8 cellular contexts compared by ENCODE assay signal in the genomic region with DNA sequence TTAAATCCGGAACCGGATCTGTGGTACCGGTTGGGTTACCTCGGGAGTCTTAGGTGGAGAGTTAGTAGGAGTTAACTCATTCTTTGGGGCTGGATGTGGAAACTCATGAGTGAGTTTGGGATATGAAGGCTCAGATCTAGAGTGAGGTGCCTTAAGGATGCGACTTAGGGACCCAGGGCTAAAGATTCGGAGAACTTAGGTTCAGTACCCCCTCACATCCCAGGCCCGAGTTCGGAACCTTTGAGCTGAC. TPM values are rescaled to one million over a fixed set of nuclear protein-coding genes. Genes with fewer than 3 reads are reported as not detected.
DNase-seq lines count a peak whose midpoint lies in the region; ATAC-seq and TF ChIP-seq lines count a peak whose summit lies in the region.

No MANE protein-coding gene starts in this region.

- H3K36me3 ChIP-seq in Loucy (ENCODE audit: insufficient read depth, low read length) = no peaks in the 10 kb centered on the region
- no peaks in the 10 kb centered on the region for H3K36me3 ChIP-seq in naive thymus-derived CD4-positive, alpha-beta T cell (ENCODE audit: control insufficient read depth in 2 of 3, insufficient read depth in 3 of 3, low read length in 3 of 3)

- H3K4me2 ChIP-seq in Loucy (ENCODE audit: low read depth, low read length, poor library complexity, severe bottlenecking) = peak overlapping the region; percentile 100

- peak overlapping the region; percentile 100 for H3K9ac ChIP-seq in Loucy (ENCODE audit: low read depth, low read length, poor library complexity, severe bottlenecking)

- peak overlapping the region; percentile 88 for H3K4me3 ChIP-seq in AG10803 (ENCODE audit: low read length)
- peak overlapping the region; percentile 99 for H3K4me3 ChIP-seq in Loucy (ENCODE audit: low read length, poor library complexity, severe bottlenecking)
- peak overlapping the region; percentile 69 for H3K4me3 ChIP-seq in coronary artery
- peak overlapping the region; percentile 78 for H3K4me3 ChIP-seq in naive thymus-derived CD4-positive, alpha-beta T cell (ENCODE audit: low read length)

- peak overlapping the region; percentile 93 to 100 (median 96) for H3K4me3 Mint-ChIP-seq in naive thymus-derived CD4-positive, alpha-beta T cell

- no peaks in the 10 kb centered on the region for H3K9me3 ChIP-seq in Loucy (ENCODE audit: insufficient read depth, low read depth, low read length)
- H3K9me3 ChIP-seq in naive thymus-derived CD4-positive, alpha-beta T cell (ENCODE audit: control insufficient read depth in 2 of 3, low read length in 3 of 3) = no peaks in the 10 kb centered on the region

- no peak for ATAC-seq in naive thymus-derived CD4-positive, alpha-beta T cell
- ATAC-seq in HG03139 (IDR thresholded peaks at IDR 0.05; ENCODE audit: unreplicated experiment) = no peak

- H3K4me1 Mint-ChIP-seq in naive thymus-derived CD4-positive, alpha-beta T cell = peaks cover 30 to 42% (median 39%) of the 10 kb centered on the region in 7 donors

- H3K79me2 ChIP-seq in Loucy (ENCODE audit: insufficient read depth, low read length) = peaks cover 67% of the 10 kb centered on the region

- no peaks in the 10 kb centered on the region for H3F3A ChIP-seq in Loucy (ENCODE audit: low read depth)

- POLR2A ChIA-PET in naive thymus-derived CD4-positive, alpha-beta T cell (lab: Charles Lee) = interaction anchor here (0.6 to 4.6 kb wide), 18 partner anchors 8 to 614 kb away, joined by 3 to 92 read pairs (median 6); partner anchors contain the start of genes B9D2, COQ8B, EGLN2 and HNRNPUL1

- intact Hi-C loops in naive thymus-derived CD4-positive, alpha-beta T cell (cut with micrococcal nuclease) = loop anchor here (1.0 to 2.0 kb wide), 13 partner anchors 28 to 601 kb away; partner anchors contain the start of genes NUMBL (in 2 of the 2), BLVRB (in 1 of the 2), COQ8B (in 1 of the 2) and RAB4B (in 1 of the 2)

- peak overlapping the region; percentile 88 to 90 for H3K27ac ChIP-seq in coronary artery
- peak overlapping the region; percentile 84 for H3K27ac ChIP-seq in naive thymus-derived CD4-positive, alpha-beta T cell (ENCODE audit: low read depth, low read length)

- peaks cover 0 to 1% (median 0%) of the 10 kb centered on the region in 11 donors for H3K9me3 Mint-ChIP-seq in naive thymus-derived CD4-positive, alpha-beta T cell

- no peaks in the 10 kb centered on the region for H3K9me2 ChIP-seq in Loucy (replicated peaks; ENCODE audit: low read depth, low read length)

- 0 out of 2 replicates have a peak overlapping the region, but pooled peaks have one; percentile 14 for H2AFZ ChIP-seq in Loucy (ENCODE audit: low read length)

- CTCF ChIA-PET in naive thymus-derived CD4-positive, alpha-beta T cell (lab: Charles Lee) = interaction anchor here (0.9 to 1.7 kb wide), 5 partner anchors 28 to 62 kb away, joined by 3 to 9 read pairs (median 8); partner anchors contain the start of genes EGLN2 and RAB4B

- H3K4me1 ChIP-seq in Loucy (ENCODE audit: insufficient read depth, low read length, poor library complexity, severe bottlenecking) = peaks cover 35% of the 10 kb centered on the region
- peaks cover 10 to 25% of the 10 kb centered on the region in 2 donors for H3K4me1 ChIP-seq in naive thymus-derived CD4-positive, alpha-beta T cell (ENCODE audit: control insufficient read depth in 2 of 2, insufficient read depth in 2 of 2, low read length in 2 of 2)

- H3K27ac Mint-ChIP-seq in naive thymus-derived CD4-positive, alpha-beta T cell = peak overlapping the region; percentile 90 to 99 (median 98)

- H4K20me1 ChIP-seq in Loucy (ENCODE audit: insufficient read depth, low read length, poor library complexity, severe bottlenecking) = peaks cover 29% of the 10 kb centered on the region

- TF ChIP-seq CTCF in AG10803 (conservative IDR thresholded peaks at IDR 0.05; ENCODE audit: low read length) (no peak), Loucy (conservative IDR thresholded peaks at IDR 0.05; ENCODE audit: low read length) (no peak), coronary artery (IDR thresholded peaks at IDR 0.05) (no peak)

- no peaks in the 10 kb centered on the region for H3K27me3 ChIP-seq in Loucy (ENCODE audit: insufficient read depth, low read length, poor library complexity, severe bottlenecking)
- H3K27me3 ChIP-seq in naive thymus-derived CD4-positive, alpha-beta T cell (ENCODE audit: control insufficient read depth in 2 of 2, insufficient read depth in 2 of 2, low read length in 2 of 2) = no peaks in the 10 kb centered on the region

- peaks cover 0 to 31% (median 7%) of the 10 kb centered on the region in 5 donors for H3K36me3 Mint-ChIP-seq in naive thymus-derived CD4-positive, alpha-beta T cell

- DNase-seq in AG10803 (ENCODE audit: low read depth) (no peak), coronary artery (ENCODE audit: low spot score) (no peak), hepatic stellate cell (ENCODE audit: low spot score) (no peak), cerebellum (ENCODE audit: low spot score) (no peak)
- DNase-seq in naive thymus-derived CD4-positive, alpha-beta T cell = no peak
- no peak for DNase-seq in stimulated activated CD4-positive, alpha-beta T cell treated with anti-CD3 and anti-CD28 coated beads, Interleukin-1b, Interleukin-23, amount 100 ng/mL, for 48 hours

- no peaks in the 10 kb centered on the region for H3K27me3 Mint-ChIP-seq in naive thymus-derived CD4-positive, alpha-beta T cell

RNA-seq across cellular contexts. Expression of gene ACTMAP, which starts 0.3 kb away (rescaled TPM):
- 10 to 100 TPM in 1 of 5 experiments, 1 to 10 TPM in 4; 5.5 to 13.7 (median 7.8) TPM for total RNA-seq in naive thymus-derived CD4-positive, alpha-beta T cell
- 1 to 10 TPM; 3.2 to 3.6 TPM for polyA plus RNA-seq in naive thymus-derived CD4-positive, alpha-beta T cell
- total RNA-seq in cerebellum = 0.82 TPM

RNA-seq across cellular contexts. Expression of gene SNRPA, which starts 1.0 kb away (rescaled TPM):
- total RNA-seq in naive thymus-derived CD4-positive, alpha-beta T cell = 100 to 1,000 TPM in 1 of 5 experiments, 10 to 100 TPM in 4; 64.1 to 166 (median 72.7) TPM
- 10 to 100 TPM; 44.1 to 57.2 TPM for polyA plus RNA-seq in naive thymus-derived CD4-positive, alpha-beta T cell
- 34.3 TPM for total RNA-seq in cerebellum

RNA-seq across cellular contexts. Expression of gene MIA, which starts 25.4 kb away (rescaled TPM):
- total RNA-seq in naive thymus-derived CD4-positive, alpha-beta T cell = 1 to 10 TPM in 2 of 5 experiments, not detected in 3; 4.9 to 7.2 TPM
- polyA plus RNA-seq in naive thymus-derived CD4-positive, alpha-beta T cell = not detected
- total RNA-seq in cerebellum = 2.5 TPM

RNA-seq across cellular contexts. Expression of gene RAB4B, which starts 28.1 kb away (rescaled TPM):
- total RNA-seq in naive thymus-derived CD4-positive, alpha-beta T cell = 10 to 100 TPM; 37.6 to 63.0 (median 52.5) TPM
- polyA plus RNA-seq in naive thymus-derived CD4-positive, alpha-beta T cell = 10 to 100 TPM; 54.7 to 65.2 TPM
- total RNA-seq in cerebellum = 4.5 TPM

RNA-seq across cellular contexts. Expression of gene ITPKC, which starts 33.0 kb away (rescaled TPM):
- total RNA-seq in naive thymus-derived CD4-positive, alpha-beta T cell = 1 to 10 TPM; 4.9 to 9.0 (median 7.3) TPM
- 1 to 10 TPM; 3.0 to 6.5 TPM for polyA plus RNA-seq in naive thymus-derived CD4-positive, alpha-beta T cell
- 6.7 TPM for total RNA-seq in cerebellum
